Comparison of ENCODE assay signal across 1 cellular context in the genomic region with DNA sequence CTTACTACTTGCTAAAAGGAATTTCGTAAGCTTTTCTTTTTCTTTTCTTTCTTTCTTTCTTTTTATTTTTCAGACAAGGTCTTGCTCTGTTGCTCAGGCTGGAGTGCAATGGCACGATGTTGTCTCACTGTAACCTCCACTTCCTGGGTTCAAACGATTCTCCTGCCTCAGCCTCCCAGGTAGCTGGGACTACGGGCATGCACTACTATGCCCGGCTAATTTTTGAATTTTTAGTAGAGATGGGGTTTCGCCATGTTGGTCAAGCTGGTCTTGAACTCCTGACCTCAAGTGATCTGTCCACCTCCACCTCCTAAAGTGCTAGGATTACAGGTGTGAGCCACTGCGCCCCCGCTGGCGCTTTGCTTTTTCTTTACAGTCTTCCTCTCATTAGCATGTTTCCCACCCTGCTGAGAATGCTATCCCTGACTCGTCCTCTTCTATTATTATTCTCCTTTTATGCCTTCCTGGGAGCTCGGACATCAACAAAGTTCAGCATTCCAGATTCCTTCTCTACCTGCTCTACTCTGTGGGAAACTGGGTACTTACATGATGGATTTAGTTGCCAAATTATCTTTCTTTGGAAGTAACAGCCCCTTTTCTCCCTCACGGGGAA.
TF ChIP-seq lines count a peak whose summit lies in the region.

No MANE protein-coding gene starts in this region.

TF ChIP-seq in GM23338, 12 proteins besides CTCF, POLR2A, EP300 and RAD21:
- TF ChIP-seq, protein P1, sequence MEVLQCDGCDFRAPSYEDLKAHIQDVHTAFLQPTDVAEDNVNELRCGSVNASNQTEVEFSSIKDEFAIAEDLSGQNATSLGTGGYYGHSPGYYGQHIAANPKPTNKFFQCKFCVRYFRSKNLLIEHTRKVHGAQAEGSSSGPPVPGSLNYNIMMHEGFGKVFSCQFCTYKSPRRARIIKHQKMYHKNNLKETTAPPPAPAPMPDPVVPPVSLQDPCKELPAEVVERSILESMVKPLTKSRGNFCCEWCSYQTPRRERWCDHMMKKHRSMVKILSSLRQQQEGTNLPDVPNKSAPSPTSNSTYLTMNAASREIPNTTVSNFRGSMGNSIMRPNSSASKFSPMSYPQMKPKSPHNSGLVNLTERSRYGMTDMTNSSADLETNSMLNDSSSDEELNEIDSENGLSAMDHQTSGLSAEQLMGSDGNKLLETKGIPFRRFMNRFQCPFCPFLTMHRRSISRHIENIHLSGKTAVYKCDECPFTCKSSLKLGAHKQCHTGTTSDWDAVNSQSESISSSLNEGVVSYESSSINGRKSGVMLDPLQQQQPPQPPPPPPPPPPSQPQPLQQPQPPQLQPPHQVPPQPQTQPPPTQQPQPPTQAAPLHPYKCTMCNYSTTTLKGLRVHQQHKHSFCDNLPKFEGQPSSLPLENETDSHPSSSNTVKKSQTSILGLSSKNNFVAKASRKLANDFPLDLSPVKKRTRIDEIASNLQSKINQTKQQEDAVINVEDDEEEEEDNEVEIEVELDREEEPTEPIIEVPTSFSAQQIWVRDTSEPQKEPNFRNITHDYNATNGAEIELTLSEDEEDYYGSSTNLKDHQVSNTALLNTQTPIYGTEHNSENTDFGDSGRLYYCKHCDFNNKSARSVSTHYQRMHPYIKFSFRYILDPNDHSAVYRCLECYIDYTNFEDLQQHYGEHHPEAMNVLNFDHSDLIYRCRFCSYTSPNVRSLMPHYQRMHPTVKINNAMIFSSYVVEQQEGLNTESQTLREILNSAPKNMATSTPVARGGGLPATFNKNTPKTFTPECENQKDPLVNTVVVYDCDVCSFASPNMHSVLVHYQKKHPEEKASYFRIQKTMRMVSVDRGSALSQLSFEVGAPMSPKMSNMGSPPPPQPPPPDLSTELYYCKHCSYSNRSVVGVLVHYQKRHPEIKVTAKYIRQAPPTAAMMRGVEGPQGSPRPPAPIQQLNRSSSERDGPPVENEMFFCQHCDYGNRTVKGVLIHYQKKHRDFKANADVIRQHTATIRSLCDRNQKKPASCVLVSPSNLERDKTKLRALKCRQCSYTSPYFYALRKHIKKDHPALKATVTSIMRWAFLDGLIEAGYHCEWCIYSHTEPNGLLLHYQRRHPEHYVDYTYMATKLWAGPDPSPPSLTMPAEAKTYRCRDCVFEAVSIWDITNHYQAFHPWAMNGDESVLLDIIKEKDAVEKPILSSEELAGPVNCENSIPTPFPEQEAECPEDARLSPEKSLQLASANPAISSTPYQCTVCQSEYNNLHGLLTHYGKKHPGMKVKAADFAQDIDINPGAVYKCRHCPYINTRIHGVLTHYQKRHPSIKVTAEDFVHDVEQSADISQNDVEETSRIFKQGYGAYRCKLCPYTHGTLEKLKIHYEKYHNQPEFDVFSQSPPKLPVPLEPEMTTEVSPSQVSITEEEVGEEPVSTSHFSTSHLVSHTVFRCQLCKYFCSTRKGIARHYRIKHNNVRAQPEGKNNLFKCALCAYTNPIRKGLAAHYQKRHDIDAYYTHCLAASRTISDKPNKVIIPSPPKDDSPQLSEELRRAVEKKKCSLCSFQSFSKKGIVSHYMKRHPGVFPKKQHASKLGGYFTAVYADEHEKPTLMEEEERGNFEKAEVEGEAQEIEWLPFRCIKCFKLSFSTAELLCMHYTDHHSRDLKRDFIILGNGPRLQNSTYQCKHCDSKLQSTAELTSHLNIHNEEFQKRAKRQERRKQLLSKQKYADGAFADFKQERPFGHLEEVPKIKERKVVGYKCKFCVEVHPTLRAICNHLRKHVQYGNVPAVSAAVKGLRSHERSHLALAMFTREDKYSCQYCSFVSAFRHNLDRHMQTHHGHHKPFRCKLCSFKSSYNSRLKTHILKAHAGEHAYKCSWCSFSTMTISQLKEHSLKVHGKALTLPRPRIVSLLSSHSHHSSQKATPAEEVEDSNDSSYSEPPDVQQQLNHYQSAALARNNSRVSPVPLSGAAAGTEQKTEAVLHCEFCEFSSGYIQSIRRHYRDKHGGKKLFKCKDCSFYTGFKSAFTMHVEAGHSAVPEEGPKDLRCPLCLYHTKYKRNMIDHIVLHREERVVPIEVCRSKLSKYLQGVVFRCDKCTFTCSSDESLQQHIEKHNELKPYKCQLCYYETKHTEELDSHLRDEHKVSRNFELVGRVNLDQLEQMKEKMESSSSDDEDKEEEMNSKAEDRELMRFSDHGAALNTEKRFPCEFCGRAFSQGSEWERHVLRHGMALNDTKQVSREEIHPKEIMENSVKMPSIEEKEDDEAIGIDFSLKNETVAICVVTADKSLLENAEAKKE (CRISPR knock-in tag; IDR thresholded peaks at IDR 0.05) = no peak
- TF ChIP-seq, protein P2, sequence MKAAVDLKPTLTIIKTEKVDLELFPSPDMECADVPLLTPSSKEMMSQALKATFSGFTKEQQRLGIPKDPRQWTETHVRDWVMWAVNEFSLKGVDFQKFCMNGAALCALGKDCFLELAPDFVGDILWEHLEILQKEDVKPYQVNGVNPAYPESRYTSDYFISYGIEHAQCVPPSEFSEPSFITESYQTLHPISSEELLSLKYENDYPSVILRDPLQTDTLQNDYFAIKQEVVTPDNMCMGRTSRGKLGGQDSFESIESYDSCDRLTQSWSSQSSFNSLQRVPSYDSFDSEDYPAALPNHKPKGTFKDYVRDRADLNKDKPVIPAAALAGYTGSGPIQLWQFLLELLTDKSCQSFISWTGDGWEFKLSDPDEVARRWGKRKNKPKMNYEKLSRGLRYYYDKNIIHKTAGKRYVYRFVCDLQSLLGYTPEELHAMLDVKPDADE (IDR thresholded peaks at IDR 0.05) = 0 out of 2 replicates have a peak, but pooled peaks have one; percentile 22
- 0 out of 2 replicates have a peak, but pooled peaks have one; percentile 17 for TF ChIP-seq CREB1 (CRISPR knock-in tag; IDR thresholded peaks at IDR 0.05; ENCODE audit: low read depth)
- TF ChIP-seq EZH2phosphoT487 (IDR thresholded peaks at IDR 0.05; ENCODE audit: unreplicated experiment) = no peak
- peak; percentile 89; the same call in 1 of the 2 replicates for TF ChIP-seq ZNF114 (CRISPR knock-in tag; IDR thresholded peaks at IDR 0.05)
